Comparison of ENCODE assay signal across 1 cellular context in the genomic region with DNA sequence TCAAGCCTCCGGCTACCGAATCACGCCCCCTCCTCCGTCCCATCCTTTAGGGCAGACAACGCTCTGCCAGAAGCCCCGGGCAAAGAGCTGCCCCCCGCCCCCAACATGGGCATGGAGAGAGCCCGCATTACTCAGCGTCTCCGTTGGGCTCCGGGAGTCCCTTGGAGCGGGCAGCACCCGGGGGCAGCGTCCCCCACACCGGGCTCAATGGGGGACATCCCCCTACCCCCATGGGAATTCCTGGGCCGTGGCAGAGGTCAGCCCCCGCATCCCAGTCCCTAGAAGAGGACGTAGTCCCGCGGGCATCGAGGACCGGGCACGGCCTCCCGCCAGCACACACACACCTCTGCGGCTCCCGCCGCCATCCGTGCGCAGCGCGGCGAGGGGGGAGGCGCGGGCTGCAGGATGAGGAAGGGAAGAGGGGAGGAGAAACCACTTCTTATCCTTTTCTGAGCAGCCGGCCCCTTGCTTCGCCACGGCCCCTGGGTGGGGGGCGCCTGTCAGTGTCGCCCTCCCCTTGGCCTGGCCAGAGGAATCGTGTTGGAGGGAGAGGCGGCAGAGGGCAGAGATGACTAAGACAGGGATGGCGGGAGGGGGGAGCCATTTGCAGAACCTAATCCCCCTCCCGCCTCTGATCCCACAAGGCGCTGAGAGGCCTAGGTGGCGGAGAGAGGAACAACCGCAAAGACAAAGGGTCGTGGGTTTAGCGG.
TF ChIP-seq lines count a peak whose summit lies in the region.

No MANE protein-coding gene starts in this region.

TF ChIP-seq in HCT116, 20 proteins besides CTCF, POLR2A, EP300 and RAD21 (continued from another document):
- TF ChIP-seq, protein P1, sequence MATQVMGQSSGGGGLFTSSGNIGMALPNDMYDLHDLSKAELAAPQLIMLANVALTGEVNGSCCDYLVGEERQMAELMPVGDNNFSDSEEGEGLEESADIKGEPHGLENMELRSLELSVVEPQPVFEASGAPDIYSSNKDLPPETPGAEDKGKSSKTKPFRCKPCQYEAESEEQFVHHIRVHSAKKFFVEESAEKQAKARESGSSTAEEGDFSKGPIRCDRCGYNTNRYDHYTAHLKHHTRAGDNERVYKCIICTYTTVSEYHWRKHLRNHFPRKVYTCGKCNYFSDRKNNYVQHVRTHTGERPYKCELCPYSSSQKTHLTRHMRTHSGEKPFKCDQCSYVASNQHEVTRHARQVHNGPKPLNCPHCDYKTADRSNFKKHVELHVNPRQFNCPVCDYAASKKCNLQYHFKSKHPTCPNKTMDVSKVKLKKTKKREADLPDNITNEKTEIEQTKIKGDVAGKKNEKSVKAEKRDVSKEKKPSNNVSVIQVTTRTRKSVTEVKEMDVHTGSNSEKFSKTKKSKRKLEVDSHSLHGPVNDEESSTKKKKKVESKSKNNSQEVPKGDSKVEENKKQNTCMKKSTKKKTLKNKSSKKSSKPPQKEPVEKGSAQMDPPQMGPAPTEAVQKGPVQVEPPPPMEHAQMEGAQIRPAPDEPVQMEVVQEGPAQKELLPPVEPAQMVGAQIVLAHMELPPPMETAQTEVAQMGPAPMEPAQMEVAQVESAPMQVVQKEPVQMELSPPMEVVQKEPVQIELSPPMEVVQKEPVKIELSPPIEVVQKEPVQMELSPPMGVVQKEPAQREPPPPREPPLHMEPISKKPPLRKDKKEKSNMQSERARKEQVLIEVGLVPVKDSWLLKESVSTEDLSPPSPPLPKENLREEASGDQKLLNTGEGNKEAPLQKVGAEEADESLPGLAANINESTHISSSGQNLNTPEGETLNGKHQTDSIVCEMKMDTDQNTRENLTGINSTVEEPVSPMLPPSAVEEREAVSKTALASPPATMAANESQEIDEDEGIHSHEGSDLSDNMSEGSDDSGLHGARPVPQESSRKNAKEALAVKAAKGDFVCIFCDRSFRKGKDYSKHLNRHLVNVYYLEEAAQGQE (IDR thresholded peaks at IDR 0.05; ENCODE audit: low read depth): no peak
- TF ChIP-seq ELF1 (IDR thresholded peaks at IDR 0.05; ENCODE audit: borderline replicate concordance, low read depth) (no peak), EZH2 (IDR thresholded peaks at IDR 0.05) (no peak), FOSL1 (IDR thresholded peaks at IDR 0.05; ENCODE audit: low read depth) (no peak), EGR1 (IDR thresholded peaks at IDR 0.05; ENCODE audit: low read depth) (no peak), EZH2phosphoT487 (IDR thresholded peaks at IDR 0.05; ENCODE audit: borderline replicate concordance) (no peak), CBX3 (IDR thresholded peaks at IDR 0.05; ENCODE audit: low read depth) (no peak), POLR2AphosphoS5 (IDR thresholded peaks at IDR 0.05; ENCODE audit: low read depth, low read length) (no peak), JUND (IDR thresholded peaks at IDR 0.05) (no peak), SIN3A (IDR thresholded peaks at IDR 0.05; ENCODE audit: low read depth) (no peak), CEBPB (IDR thresholded peaks at IDR 0.05; ENCODE audit: low read depth) (no peak), ZFX (IDR thresholded peaks at IDR 0.05) (no peak), SRF (IDR thresholded peaks at IDR 0.05; ENCODE audit: low read depth) (no peak)
- TF ChIP-seq, protein P2, sequence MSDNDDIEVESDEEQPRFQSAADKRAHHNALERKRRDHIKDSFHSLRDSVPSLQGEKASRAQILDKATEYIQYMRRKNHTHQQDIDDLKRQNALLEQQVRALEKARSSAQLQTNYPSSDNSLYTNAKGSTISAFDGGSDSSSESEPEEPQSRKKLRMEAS (IDR thresholded peaks at IDR 0.05): no peak
- TF ChIP-seq, protein P3, sequence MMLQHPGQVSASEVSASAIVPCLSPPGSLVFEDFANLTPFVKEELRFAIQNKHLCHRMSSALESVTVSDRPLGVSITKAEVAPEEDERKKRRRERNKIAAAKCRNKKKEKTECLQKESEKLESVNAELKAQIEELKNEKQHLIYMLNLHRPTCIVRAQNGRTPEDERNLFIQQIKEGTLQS (IDR thresholded peaks at IDR 0.05): no peak
